Comparison of ENCODE assay signal across 8 cellular contexts in genomic region chr6:87697581-87698552, GRCh38. TPM values are rescaled to one million over a fixed set of nuclear protein-coding genes. Genes with fewer than 3 reads are reported as not detected.
A peak's percentile ranks its signal among the peaks of the same experiment; 100 is the strongest.
DNase-seq lines count a peak whose midpoint lies in the region; ATAC-seq lines count a peak whose summit lies in the region.

No MANE protein-coding gene starts in this region.

- H3K4me3 Mint-ChIP-seq in memory B cell, result peak overlapping the region; percentile 97

- no peaks in the 10 kb centered on the region for H3K27me3 Mint-ChIP-seq in memory B cell

- H3K36me3 ChIP-seq in urinary bladder (ENCODE audit: insufficient read depth), result no peaks in the 10 kb centered on the region

- no peak for ATAC-seq in memory B cell (ENCODE audit: low read depth)

- H3K27ac ChIP-seq in urinary bladder (ENCODE audit: low read depth), result no peak overlapping the region

- H3K27ac Mint-ChIP-seq in memory B cell, result peak overlapping the region; percentile 94

- peaks cover 25% of the 10 kb centered on the region for H3K4me1 Mint-ChIP-seq in memory B cell

- peaks cover 2% of the 10 kb centered on the region for H3K4me1 ChIP-seq in urinary bladder (ENCODE audit: insufficient read depth)

- H3K9me3 Mint-ChIP-seq in memory B cell, result no peaks in the 10 kb centered on the region

- WGBS in urinary bladder, result 34% methylated on average over 8 of the region's 8 CpGs

- peak overlapping the region; percentile 18 for H3K4me3 ChIP-seq in urinary bladder (ENCODE audit: low read depth, low read length)

- peaks cover 2% of the 10 kb centered on the region for H3K36me3 Mint-ChIP-seq in memory B cell

- DNase-seq in NCI-H2081 (lab: John Stamatoyannopoulos, UW) (peak; percentile 18 to 21), NCI-H2081 treated with DMSO at 0.1 percent for 48 hours (lab: John Stamatoyannopoulos, UW) (no peak), NCI-H1694 treated with DMSO at 0.1 percent for 48 hours (lab: John Stamatoyannopoulos, UW) (peak; percentile 58), brain pericyte (ENCODE audit: low read depth, low spot score) (peak; percentile 86), memory B cell (ENCODE audit: low spot score in 2 of 2) (no peak), 8988T (no peak)
- DNase-seq in central memory CD4-positive, alpha-beta T cell, result no peak

RNA-seq across cellular contexts. Expression of gene AKIRIN2, which starts 4.2 kb away (rescaled TPM):
- total RNA-seq in urinary bladder, result 33.5 TPM
- polyA plus RNA-seq in urinary bladder, result 42.2 TPM

Comparison
In these comparisons a context has a peak if more than half of its experiments do, and no peak if none do; other contexts are left out.
1. DNase-seq: peak in NCI-H2081 (2 of 2), NCI-H1694 treated with DMSO at 0.1 percent for 48 hours (single experiment) and brain pericyte (single experiment); none in NCI-H2081 treated with DMSO at 0.1 percent for 48 hours (single experiment), memory B cell (0 of 2), central memory CD4-positive, alpha-beta T cell (single experiment) and 8988T (single experiment).